In genomic region chr15:99268431-99268830, GRCh38 we compare ENCODE assay signal across 21 cellular contexts.
"Had no signal": no experiment of that assay in that cellular context is flagged by ENCODE, and none has a peak within 500 bp of the region (broad histone marks: within the 10 kb centered on the region; RNA-seq: fewer than 3 reads in every experiment).

No MANE protein-coding gene starts in this region.

- H3K4me1 ChIP-seq: esophagus muscularis mucosa, gastrocnemius medialis had no signal

- H3K36me3 ChIP-seq: esophagus muscularis mucosa, gastrocnemius medialis, heart right ventricle, left ventricle myocardium inferior, sigmoid colon, stomach had no signal

- ATAC-seq: gastrocnemius medialis, heart right ventricle had no signal

- H3K9me3 ChIP-seq: esophagus muscularis mucosa, gastrocnemius medialis, heart right ventricle, left ventricle myocardium inferior, sigmoid colon, stomach had no signal

- DNase-seq: cortex of kidney; dorsolateral prefrontal cortex; effector memory CD4-positive, alpha-beta T cell; gastrocnemius medialis; heart right ventricle; islet precursor cell; left ventricle myocardium inferior; mesenchymal stem cell; midbrain; naive B cell; nephron progenitor cell; sigmoid colon; stimulated activated CD4-positive, alpha-beta T cell treated with anti-CD3 and anti-CD28 coated beads, Interleukin-2, amount 100 ng/mL, for 24 hours; stimulated activated CD4-positive, alpha-beta T cell treated with anti-CD3 and anti-CD28 coated beads, Interleukin-4, amount 100 ng/mL, for 4 hours; stimulated activated naive CD4-positive, alpha-beta T cell; stomach; substantia nigra; trophoblast cell had no signal

- H3K4me3 ChIP-seq: dorsolateral prefrontal cortex, esophagus muscularis mucosa, gastrocnemius medialis, heart right ventricle, left ventricle myocardium inferior, lung, sigmoid colon, skin epidermis, stomach had no signal
